Comparison of ENCODE assay signal across 1 cellular context in genomic region chr7:122303522-122303970, GRCh38.
TF ChIP-seq lines count a peak whose summit lies in the region.

No MANE protein-coding gene starts in this region.

TF ChIP-seq in H1, 55 proteins besides CTCF, POLR2A, EP300 and RAD21:
- TF ChIP-seq TBP (IDR thresholded peaks at IDR 0.05; ENCODE audit: low read depth, low read length) (no peak), EZH2 (IDR thresholded peaks at IDR 0.05; ENCODE audit: low read depth, low read length, severe bottlenecking) (peak; percentile 90), RNF2 (IDR thresholded peaks at IDR 0.05; ENCODE audit: borderline replicate concordance, low read depth, low read length, missing control alignments, poor library complexity, severe bottlenecking) (peak; percentile 63)
TF ChIP-seq in H1: peak in this region for 2.
